15 cellular contexts compared by ENCODE assay signal in genomic region chr6:151805286-151805840, GRCh38. TPM values are rescaled to one million over a fixed set of nuclear protein-coding genes. Genes with fewer than 3 reads are reported as not detected.
DNase-seq lines count a peak whose midpoint lies in the region; ATAC-seq, FAIRE-seq and TF ChIP-seq lines count a peak whose summit lies in the region.
"Had no signal": no experiment of that assay in that cellular context is flagged by ENCODE, and none has a peak within 500 bp of the region (broad histone marks: within the 10 kb centered on the region; RNA-seq: fewer than 3 reads in every experiment).

No MANE protein-coding gene starts in this region.

- no peaks in the 10 kb centered on the region for H3K9me3 ChIP-seq in breast epithelium
- H3K9me3 ChIP-seq in left lung = no peaks in the 10 kb centered on the region
- no peaks in the 10 kb centered on the region for H3K9me3 ChIP-seq in testis
- no peaks in the 10 kb centered on the region for H3K9me3 ChIP-seq in CD8-positive, alpha-beta memory T cell (ENCODE audit: low read length)

- TF ChIP-seq CTCF in breast epithelium (IDR thresholded peaks at IDR 0.05) (no peak), left lung (IDR thresholded peaks at IDR 0.05) (no peak), testis (IDR thresholded peaks at IDR 0.05) (no peak)

- TF ChIP-seq POLR2A in breast epithelium (IDR thresholded peaks at IDR 0.05) = no peak
- TF ChIP-seq POLR2A in testis (IDR thresholded peaks at IDR 0.05) = no peak

- no peak for FAIRE-seq in GM19239 (lab: Jason Lieb, UNC)

- DNase-seq in H7 = peak; percentile 23
- DNase-seq in breast epithelium (ENCODE audit: low spot score in 2 of 2) = peak in 1 of 2 donors; percentile 66
- DNase-seq in left lung = peak in 1 of 2 donors; percentile 60
- peak; percentile 31 for DNase-seq in testis
- no peak for DNase-seq in CD8-positive, alpha-beta memory T cell
- DNase-seq in GM19239 (ENCODE audit: insufficient read length, low spot score) = no peak
- no peak for DNase-seq in activated effector memory CD4-positive, alpha-beta T cell treated with Interleukin-2 at 50 U/mL for 16 hours
- no peak for DNase-seq in activated CD4-positive, CD25-positive, alpha-beta regulatory T cell treated with anti-CD3 and anti-CD28 coated beads, Interleukin-2, amount 50 U/mL, for 72 hours
- DNase-seq: activated naive CD8-positive, alpha-beta T cell treated with anti-CD3 and anti-CD28 coated beads, Interleukin-2, amount 10 ng/mL, durations not matched to agents 7 days and 5 days; CD4-positive, CD25-positive, alpha-beta regulatory T cell; erythroblast; NCI-H1105; occipital lobe; T-cell had no signal

- H3K36me3 ChIP-seq in H7 (replicated peaks; ENCODE audit: control insufficient read depth, insufficient read depth, low read length) = no peaks in the 10 kb centered on the region
- no peaks in the 10 kb centered on the region for H3K36me3 ChIP-seq in breast epithelium
- no peaks in the 10 kb centered on the region for H3K36me3 ChIP-seq in left lung
- H3K36me3 ChIP-seq in testis (ENCODE audit: low read depth, missing control alignments) = no peaks in the 10 kb centered on the region
- H3K36me3 ChIP-seq in CD8-positive, alpha-beta memory T cell (ENCODE audit: insufficient read depth, low read length) = no peaks in the 10 kb centered on the region

- peak overlapping the region; percentile 48 to 73 for H3K27ac ChIP-seq in breast epithelium
- H3K27ac ChIP-seq in left lung = no peak overlapping the region
- H3K27ac ChIP-seq in testis = no peak overlapping the region
- no peak overlapping the region for H3K27ac ChIP-seq in CD8-positive, alpha-beta memory T cell (ENCODE audit: low read depth, low read length)

- H3K9me3 Mint-ChIP-seq in CD8-positive, alpha-beta memory T cell = peaks cover 0 to 2% (median 0%) of the 10 kb centered on the region in 5 donors
- H3K9me3 Mint-ChIP-seq: activated naive CD8-positive, alpha-beta T cell treated with anti-CD3 and anti-CD28 coated beads, Interleukin-2, amount 10 ng/mL, durations not matched to agents 7 days and 5 days had no signal

- H3K4me3 Mint-ChIP-seq in CD8-positive, alpha-beta memory T cell = no peak overlapping the region
- H3K4me3 Mint-ChIP-seq: activated naive CD8-positive, alpha-beta T cell treated with anti-CD3 and anti-CD28 coated beads, Interleukin-2, amount 10 ng/mL, durations not matched to agents 7 days and 5 days; CD4-positive, CD25-positive, alpha-beta regulatory T cell; T-cell had no signal

- H3K27me3 Mint-ChIP-seq in CD8-positive, alpha-beta memory T cell = peaks cover 33 to 45% of the 10 kb centered on the region in 2 donors

- peak; percentile 14 for ATAC-seq in left lung
- ATAC-seq: T-cell had no signal

- POLR2A ChIA-PET in CD8-positive, alpha-beta memory T cell (lab: Charles Lee) = no interaction called here

- intact Hi-C loops in breast epithelium (cut with DNase I; ENCODE audit: low total_unique reads) (no loop called here), left lung (cut with DNase I) (no loop called here), testis (cut with DNase I; ENCODE audit: low total_unique reads) (no loop called here)

- peaks cover 10 to 22% (median 12%) of the 10 kb centered on the region in 3 donors for H3K4me1 Mint-ChIP-seq in CD8-positive, alpha-beta memory T cell

- CTCF ChIA-PET in CD8-positive, alpha-beta memory T cell (lab: Charles Lee) = no interaction called here

- no peaks in the 10 kb centered on the region for H3K36me3 Mint-ChIP-seq in CD8-positive, alpha-beta memory T cell
- H3K36me3 Mint-ChIP-seq: activated naive CD8-positive, alpha-beta T cell treated with anti-CD3 and anti-CD28 coated beads, Interleukin-2, amount 10 ng/mL, durations not matched to agents 7 days and 5 days had no signal

- H3K4me1 ChIP-seq in breast epithelium (peaks cover 0 to 4% of the 10 kb centered on the region in 2 donors), left lung (peaks cover 9 to 21% of the 10 kb centered on the region in 2 donors), testis (peaks cover 22% of the 10 kb centered on the region)
- no peaks in the 10 kb centered on the region for H3K4me1 ChIP-seq in CD8-positive, alpha-beta memory T cell (ENCODE audit: insufficient read depth, low read length)

- H3K4me3 ChIP-seq in H7 (ENCODE audit: insufficient read depth, low read depth, low read length) (no peak overlapping the region), breast epithelium (peak overlapping the region in 2 of 3 donors; percentile 25 to 54), left lung (no peak overlapping the region), testis (no peak overlapping the region)
- H3K4me3 ChIP-seq in CD8-positive, alpha-beta memory T cell (ENCODE audit: low read length) = no peak overlapping the region

- no peak overlapping the region for H3K27ac Mint-ChIP-seq in CD8-positive, alpha-beta memory T cell
- H3K27ac Mint-ChIP-seq: activated naive CD8-positive, alpha-beta T cell treated with anti-CD3 and anti-CD28 coated beads, Interleukin-2, amount 10 ng/mL, durations not matched to agents 7 days and 5 days; CD4-positive, CD25-positive, alpha-beta regulatory T cell; T-cell had no signal

- WGBS in testis, 2 donors = 43 to 50% methylated on average over 11 of the region's 11 CpGs

- peaks cover 38% of the 10 kb centered on the region for H3K27me3 ChIP-seq in H7 (ENCODE audit: control insufficient read depth, insufficient read depth, low read length)
- no peaks in the 10 kb centered on the region for H3K27me3 ChIP-seq in breast epithelium
- peaks cover 31 to 63% of the 10 kb centered on the region in 2 donors for H3K27me3 ChIP-seq in left lung
- H3K27me3 ChIP-seq in testis = no peaks in the 10 kb centered on the region
- peaks cover 18% of the 10 kb centered on the region for H3K27me3 ChIP-seq in CD8-positive, alpha-beta memory T cell (ENCODE audit: insufficient read depth, low read length, poor library complexity, severe bottlenecking)

RNA-seq across cellular contexts. Expression of gene ESR1, which starts 2.1 kb away (rescaled TPM):
- under 0.01 and 0.04 TPM in 2 replicates for total RNA-seq in H7 (2014; rRNA removed; shearing (Covaris generic))
- 10 to 100 TPM in 2 of 3 donors, 1 to 10 TPM in 1; 2.2 to 74.5 (median 67.5) TPM for total RNA-seq in breast epithelium
- 1 to 10 TPM; 2.2 to 2.7 TPM for total RNA-seq in left lung
- 1 to 10 TPM; 4.3 to 8.1 TPM for total RNA-seq in testis
- 9.3 TPM for polyA plus RNA-seq in testis (ENCODE audit: insufficient read depth, low read depth, low replicate concordance)
- total RNA-seq in CD8-positive, alpha-beta memory T cell = under 1 TPM in 1 of 2 experiments, not detected in 1; 0.15 TPM
- 1.2 TPM for polyA plus RNA-seq in CD8-positive, alpha-beta memory T cell
- total RNA-seq: chondrocyte had no signal

Comparison
In these comparisons a context has a peak if more than half of its experiments do, and no peak if none do; other contexts are left out.
1. DNase-seq: peak in H7 (single experiment) and testis (single experiment); none in CD8-positive, alpha-beta memory T cell (0 of 5), GM19239 (single experiment), activated effector memory CD4-positive, alpha-beta T cell treated with Interleukin-2 at 50 U/mL for 16 hours (single experiment) and activated CD4-positive, CD25-positive, alpha-beta regulatory T cell treated with anti-CD3 and anti-CD28 coated beads, Interleukin-2, amount 50 U/mL, for 72 hours (single experiment).
2. H3K4me3 ChIP-seq: peak in breast epithelium (2 of 3); none in H7 (single experiment), left lung (0 of 2), testis (0 of 2) and CD8-positive, alpha-beta memory T cell (single experiment).
3. H3K27ac ChIP-seq: peak in breast epithelium (2 of 2); none in left lung (0 of 2), testis (0 of 2) and CD8-positive, alpha-beta memory T cell (single experiment).